ENCODE assay signal across 17 cellular contexts in genomic region chr13:68124437-68125086, GRCh38.
"Had no signal": no experiment of that assay in that cellular context is flagged by ENCODE, and none has a peak within 500 bp of the region (broad histone marks: within the 10 kb centered on the region; RNA-seq: fewer than 3 reads in every experiment).

No MANE protein-coding gene starts in this region.

- H3K27me3 ChIP-seq: hepatocyte, neutrophil, right lobe of liver, spleen had no signal

- H3K9me3 ChIP-seq: neutrophil, psoas muscle, right lobe of liver had no signal

- H3K27me3 Mint-ChIP-seq: dendritic cell treated with granulocyte-macrophage colony-stimulating factor and Interleukin-4, amounts not matched to agents 40 ng/mL and 50 ng/mL, for 4 days; effector memory CD8-positive, alpha-beta T cell; naive thymus-derived CD4-positive, alpha-beta T cell; stimulated activated naive B cell treated with anti-CD40 and anti-IgM and Interleukin-4, amounts not matched to agents 10 μg/mL and 1 μg/mL and 100 μg/mL, for 72 hours had no signal

- H3K27ac ChIP-seq: hepatocyte, neutrophil, psoas muscle, right lobe of liver, spleen had no signal

- H3K4me1 ChIP-seq: psoas muscle, right lobe of liver, spleen had no signal

- H3K36me3 Mint-ChIP-seq: naive thymus-derived CD4-positive, alpha-beta T cell; stimulated activated naive B cell treated with anti-CD40 and anti-IgM and Interleukin-4, amounts not matched to agents 10 μg/mL and 1 μg/mL and 100 μg/mL, for 72 hours had no signal

- H3K4me1 Mint-ChIP-seq: naive thymus-derived CD4-positive, alpha-beta T cell; stimulated activated naive B cell treated with anti-CD40 and anti-IgM and Interleukin-4, amounts not matched to agents 10 μg/mL and 1 μg/mL and 100 μg/mL, for 72 hours had no signal

- H3K27ac Mint-ChIP-seq: dendritic cell treated with granulocyte-macrophage colony-stimulating factor and Interleukin-4, amounts not matched to agents 40 ng/mL and 50 ng/mL, for 4 days; effector memory CD8-positive, alpha-beta T cell; naive thymus-derived CD4-positive, alpha-beta T cell; stimulated activated naive B cell treated with anti-CD40 and anti-IgM and Interleukin-4, amounts not matched to agents 10 μg/mL and 1 μg/mL and 100 μg/mL, for 72 hours had no signal

- DNase-seq: effector memory CD8-positive, alpha-beta T cell; erythroblast; head of caudate nucleus; kidney glomerular epithelial cell; naive thymus-derived CD4-positive, alpha-beta T cell; psoas muscle; retina; right lobe of liver; spleen; stimulated activated CD4-positive, alpha-beta T cell treated with anti-CD3 and anti-CD28 coated beads, Interleukin-15, amount 100 ng/mL, for 24 hours; stimulated activated CD4-positive, alpha-beta T cell treated with anti-CD3 and anti-CD28 coated beads, Interleukin-2, amount 100 ng/mL, for 24 hours; stimulated activated CD4-positive, alpha-beta T cell treated with anti-CD3 and anti-CD28 coated beads, Interleukin-4, amount 100 ng/mL, for 4 hours; stimulated activated naive B cell treated with anti-CD40 and anti-IgM and Interleukin-4, amounts not matched to agents 10 μg/mL and 1 μg/mL and 100 μg/mL, for 72 hours; trophoblast cell had no signal

- H3K4me3 Mint-ChIP-seq: dendritic cell treated with granulocyte-macrophage colony-stimulating factor and Interleukin-4, amounts not matched to agents 40 ng/mL and 50 ng/mL, for 4 days; effector memory CD8-positive, alpha-beta T cell; naive thymus-derived CD4-positive, alpha-beta T cell; stimulated activated naive B cell treated with anti-CD40 and anti-IgM and Interleukin-4, amounts not matched to agents 10 μg/mL and 1 μg/mL and 100 μg/mL, for 72 hours had no signal

- ATAC-seq: effector memory CD8-positive, alpha-beta T cell; naive thymus-derived CD4-positive, alpha-beta T cell; psoas muscle; right lobe of liver; stimulated activated naive B cell treated with anti-CD40 and anti-IgM and Interleukin-4, amounts not matched to agents 10 μg/mL and 1 μg/mL and 100 μg/mL, for 72 hours had no signal
